In the genomic region with DNA sequence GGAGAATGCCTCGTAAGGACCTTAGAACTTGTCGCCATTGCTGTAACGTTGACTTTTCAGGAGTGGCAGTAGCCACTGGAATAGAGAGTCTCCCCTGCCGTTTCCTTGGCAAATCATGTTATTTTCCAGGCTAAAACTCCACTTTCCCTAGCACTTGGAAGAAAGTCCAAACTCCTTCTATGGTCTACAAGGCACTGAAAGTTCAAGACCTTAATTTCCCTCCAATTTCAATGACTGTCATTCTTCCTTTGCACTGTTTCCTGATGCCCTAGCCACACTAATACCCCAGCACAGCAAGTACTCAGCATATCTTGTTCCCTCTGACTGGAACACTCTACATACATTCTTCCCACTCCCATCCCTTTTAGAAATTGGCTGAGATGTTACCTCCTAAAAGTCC, we compare ENCODE assay signal across 8 cellular contexts. TPM values are rescaled to one million over a fixed set of nuclear protein-coding genes. Genes with fewer than 3 reads are reported as not detected.
DNase-seq lines count a peak whose midpoint lies in the region; ATAC-seq and TF ChIP-seq lines count a peak whose summit lies in the region.

No MANE protein-coding gene starts in this region.

- WGBS in hepatocyte (ENCODE audit: low lambda C conversion rate, missing lambda C conversion rate) = 90% methylated on average over 4 of the region's 4 CpGs

- H3K4me1 Mint-ChIP-seq in activated CD8-positive, alpha-beta T cell treated with anti-CD3 and anti-CD28 coated beads, Interleukin-2, amount 10 ng/mL, durations not matched to agents 7 days and 5 days (ENCODE audit: low read depth) = peaks cover 26% of the 10 kb centered on the region
- peaks cover 27% of the 10 kb centered on the region for H3K4me1 Mint-ChIP-seq in stimulated activated effector memory CD8-positive, alpha-beta T cell treated with anti-CD3 and anti-CD28 coated beads, Interleukin-12 subunit alpha, Interleukin-12 subunit beta, amount 100 ng/mL, for 72 hours

- peak overlapping the region; percentile 88 for H3K27ac ChIP-seq in hepatocyte

- H3K4me2 ChIP-seq in hepatocyte = peak overlapping the region; percentile 73

- H3K27me3 Mint-ChIP-seq in activated CD8-positive, alpha-beta T cell treated with anti-CD3 and anti-CD28 coated beads, Interleukin-2, amount 10 ng/mL, durations not matched to agents 7 days and 5 days (ENCODE audit: low read depth) = peaks cover 12% of the 10 kb centered on the region

- H3K27me3 ChIP-seq in hepatocyte = peaks cover 9% of the 10 kb centered on the region

- no peaks in the 10 kb centered on the region for H3K9me3 Mint-ChIP-seq in activated CD8-positive, alpha-beta T cell treated with anti-CD3 and anti-CD28 coated beads, Interleukin-2, amount 10 ng/mL, durations not matched to agents 7 days and 5 days (ENCODE audit: insufficient read depth)
- H3K9me3 Mint-ChIP-seq in stimulated activated effector memory CD8-positive, alpha-beta T cell treated with anti-CD3 and anti-CD28 coated beads, Interleukin-12 subunit alpha, Interleukin-12 subunit beta, amount 100 ng/mL, for 72 hours = no peaks in the 10 kb centered on the region

- DNase-seq in HFF-Myc (ENCODE audit: extremely low read depth, low read depth) (no peak), hepatocyte (ENCODE audit: low spot score) (no peak), GM20000 (ENCODE audit: low spot score) (no peak), NAMALWA (ENCODE audit: low spot score) (no peak)
- no peak for DNase-seq in activated CD8-positive, alpha-beta T cell treated with anti-CD3 and anti-CD28 coated beads, Interleukin-2, amount 10 ng/mL, durations not matched to agents 7 days and 5 days
- DNase-seq in stimulated activated effector memory CD8-positive, alpha-beta T cell treated with anti-CD3 and anti-CD28 coated beads, Interleukin-12 subunit alpha, Interleukin-12 subunit beta, amount 100 ng/mL, for 72 hours (ENCODE audit: low spot score in 2 of 2) = no peak
- no peak for DNase-seq in stimulated activated naive CD4-positive, alpha-beta T cell (lab: John Stamatoyannopoulos, UW)

- no peaks in the 10 kb centered on the region for H3K9me2 ChIP-seq in hepatocyte (replicated peaks; ENCODE audit: insufficient read depth)

- H3K9me3 ChIP-seq in hepatocyte (ENCODE audit: low read depth) = no peaks in the 10 kb centered on the region

- H3K4me3 ChIP-seq in HFF-Myc (replicated peaks; ENCODE audit: low read depth, low read length) (peak overlapping the region; percentile 70), hepatocyte (peak overlapping the region; percentile 69)

- no peaks in the 10 kb centered on the region for H3K4me1 ChIP-seq in hepatocyte (ENCODE audit: insufficient read depth)

- CTCF ChIA-PET in activated CD8-positive, alpha-beta T cell treated with anti-CD3 and anti-CD28 coated beads, Interleukin-2, amount 10 ng/mL, durations not matched to agents 7 days and 5 days (lab: Charles Lee) = interaction anchor here (0.7 to 6.0 kb wide), 6 partner anchors 11 to 146 kb away, joined by 3 to 38 read pairs (median 4); no protein-coding TSS in a partner anchor

- H3K79me2 ChIP-seq in hepatocyte = peaks cover 31% of the 10 kb centered on the region

- peaks cover 10% of the 10 kb centered on the region for H4K20me1 ChIP-seq in hepatocyte (ENCODE audit: insufficient read depth, poor library complexity, severe bottlenecking)

- H2AFZ ChIP-seq in hepatocyte = peak overlapping the region; percentile 86

- peak overlapping the region; percentile 95 for H3K4me3 Mint-ChIP-seq in activated CD8-positive, alpha-beta T cell treated with anti-CD3 and anti-CD28 coated beads, Interleukin-2, amount 10 ng/mL, durations not matched to agents 7 days and 5 days
- peak overlapping the region; percentile 95 for H3K4me3 Mint-ChIP-seq in stimulated activated effector memory CD8-positive, alpha-beta T cell treated with anti-CD3 and anti-CD28 coated beads, Interleukin-12 subunit alpha, Interleukin-12 subunit beta, amount 100 ng/mL, for 72 hours

- TF ChIP-seq CTCF in HFF-Myc (IDR thresholded peaks at IDR 0.05; ENCODE audit: low read depth, low read length, missing control alignments) = no peak
- no peak for TF ChIP-seq CTCF in hepatocyte (IDR thresholded peaks at IDR 0.05; ENCODE audit: poor library complexity)
- TF ChIP-seq CTCF in GM20000 (IDR thresholded peaks at IDR 0.05; ENCODE audit: extremely low read depth, missing control alignments) = no peak

- no peaks in the 10 kb centered on the region for H3K36me3 ChIP-seq in hepatocyte (replicated peaks; ENCODE audit: insufficient read depth, low read depth)

- H3K27ac Mint-ChIP-seq in activated CD8-positive, alpha-beta T cell treated with anti-CD3 and anti-CD28 coated beads, Interleukin-2, amount 10 ng/mL, durations not matched to agents 7 days and 5 days = peak overlapping the region; percentile 47
- H3K27ac Mint-ChIP-seq in stimulated activated effector memory CD8-positive, alpha-beta T cell treated with anti-CD3 and anti-CD28 coated beads, Interleukin-12 subunit alpha, Interleukin-12 subunit beta, amount 100 ng/mL, for 72 hours = peak overlapping the region; percentile 95

- peaks cover 6% of the 10 kb centered on the region for H3K36me3 Mint-ChIP-seq in activated CD8-positive, alpha-beta T cell treated with anti-CD3 and anti-CD28 coated beads, Interleukin-2, amount 10 ng/mL, durations not matched to agents 7 days and 5 days (ENCODE audit: low read depth)
- peaks cover 6% of the 10 kb centered on the region for H3K36me3 Mint-ChIP-seq in stimulated activated effector memory CD8-positive, alpha-beta T cell treated with anti-CD3 and anti-CD28 coated beads, Interleukin-12 subunit alpha, Interleukin-12 subunit beta, amount 100 ng/mL, for 72 hours

- POLR2A ChIA-PET in activated CD8-positive, alpha-beta T cell treated with anti-CD3 and anti-CD28 coated beads, Interleukin-2, amount 10 ng/mL, durations not matched to agents 7 days and 5 days (lab: Charles Lee) = no interaction called here

- ATAC-seq in activated CD8-positive, alpha-beta T cell treated with anti-CD3 and anti-CD28 coated beads, Interleukin-2, amount 10 ng/mL, durations not matched to agents 7 days and 5 days = no peak
- ATAC-seq in stimulated activated effector memory CD8-positive, alpha-beta T cell treated with anti-CD3 and anti-CD28 coated beads, Interleukin-12 subunit alpha, Interleukin-12 subunit beta, amount 100 ng/mL, for 72 hours = no peak
- no peak for ATAC-seq in HG03457 (IDR thresholded peaks at IDR 0.05; ENCODE audit: unreplicated experiment)

RNA-seq across cellular contexts. Expression of gene TBPL1, which starts 1.8 kb away (rescaled TPM):
- total RNA-seq in activated CD8-positive, alpha-beta T cell treated with anti-CD3 and anti-CD28 coated beads, Interleukin-2, amount 10 ng/mL, durations not matched to agents 7 days and 5 days = 10 to 100 TPM; 29.1 to 35.2 TPM
- 26.2 and 38.1 TPM in 2 replicates for total RNA-seq in hepatocyte
- 36.8 and 38.8 TPM in 2 replicates for polyA plus RNA-seq in hepatocyte
